In the genomic region with DNA sequence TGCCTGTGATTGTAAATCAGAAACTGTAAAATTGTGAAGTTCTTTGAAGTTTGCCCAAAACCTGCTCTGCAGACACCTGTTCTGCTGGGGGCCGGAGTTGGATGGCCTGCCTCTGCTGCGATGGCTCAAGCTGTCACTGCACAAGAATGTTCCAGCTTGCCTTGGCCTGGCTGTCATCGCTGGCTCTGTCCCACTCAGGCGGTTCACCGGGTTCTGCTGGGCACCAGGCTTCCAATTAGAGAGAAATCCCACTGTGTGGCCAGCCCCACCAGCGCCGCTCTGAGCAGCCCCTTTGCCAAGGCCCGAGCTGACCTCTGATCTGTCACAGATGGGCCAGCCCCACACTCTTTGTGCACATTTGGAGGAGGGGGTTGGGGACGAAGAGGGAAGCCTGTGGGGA, we compare ENCODE assay signal across 15 cellular contexts.
DNase-seq lines count a peak whose midpoint lies in the region; ATAC-seq lines count a peak whose summit lies in the region.
"Had no signal": no experiment of that assay in that cellular context is flagged by ENCODE, and none has a peak within 500 bp of the region (broad histone marks: within the 10 kb centered on the region; RNA-seq: fewer than 3 reads in every experiment).

No MANE protein-coding gene starts in this region.

- ATAC-seq in Right ventricle myocardium superior (ENCODE audit: poor library complexity) = peak; percentile 81
- peak; percentile 59 to 78 for ATAC-seq in left cardiac atrium
- no peak for ATAC-seq in GM19035 (IDR thresholded peaks at IDR 0.05; ENCODE audit: unreplicated experiment)
- no peak for ATAC-seq in GM18909 (IDR thresholded peaks at IDR 0.05; ENCODE audit: poor library complexity, unreplicated experiment)

- DNase-seq in Right ventricle myocardium superior (no peak), cardiac septum (ENCODE audit: low spot score) (no peak), left cardiac atrium (no peak), pons (ENCODE audit: low spot score) (peak; percentile 35), COLO668 (lab: John Stamatoyannopoulos, UW; ENCODE audit: unreplicated experiment) (no peak), T1000 (lab: John Stamatoyannopoulos, UW) (no peak)
- DNase-seq: 8988T, COR-L47, DMS53, NCI-H1417, NCI-H1930, NCI-H2171 treated with DMSO at 0.1 percent for 48 hours, NCI-H82 had no signal

- intact Hi-C loops in Right ventricle myocardium superior (cut with DNase I) = no loop called here
- intact Hi-C loops in cardiac septum (cut with DNase I) = no loop called here
- intact Hi-C loops in left cardiac atrium (cut with DNase I) = no loop called here

Comparison
In these comparisons a context has a peak if more than half of its experiments do, and no peak if none do; other contexts are left out.
1. ATAC-seq: peak in Right ventricle myocardium superior (single experiment) and left cardiac atrium (2 of 2); none in GM19035 (single experiment) and GM18909 (single experiment).